Comparison of ENCODE assay signal across 22 cellular contexts in the genomic region with DNA sequence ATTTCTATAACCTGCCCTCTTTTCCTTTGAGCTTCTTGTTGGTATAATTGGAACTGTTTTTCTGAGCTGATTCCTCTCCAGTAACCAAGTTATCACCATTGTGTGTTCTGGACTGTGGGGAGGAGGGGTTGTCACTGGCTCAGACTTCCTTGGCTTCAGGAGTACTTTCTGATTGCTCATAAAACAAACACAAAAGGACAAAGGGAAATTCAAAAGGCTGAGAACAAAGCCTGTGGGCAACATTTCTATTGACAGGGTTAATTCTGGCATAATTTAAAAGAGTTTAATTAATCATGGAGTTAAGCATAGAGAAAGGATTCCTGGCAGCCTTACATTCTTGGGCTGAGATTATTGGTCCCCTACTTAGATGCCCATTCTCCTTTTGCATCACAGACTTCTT.
A peak's percentile ranks its signal among the peaks of the same experiment; 100 is the strongest.
DNase-seq lines count a peak whose midpoint lies in the region; FAIRE-seq and TF ChIP-seq lines count a peak whose summit lies in the region.
"Had no signal": no experiment of that assay in that cellular context is flagged by ENCODE, and none has a peak within 500 bp of the region (broad histone marks: within the 10 kb centered on the region; RNA-seq: fewer than 3 reads in every experiment).

No MANE protein-coding gene starts in this region.

- no peak for TF ChIP-seq CTCF in bronchial epithelial cell (IDR thresholded peaks at IDR 0.05; ENCODE audit: insufficient read depth, low read length, severe bottlenecking)

- no peak overlapping the region for H3K4me3 ChIP-seq in bronchial epithelial cell (ENCODE audit: low read depth, low read length)
- H3K4me3 ChIP-seq: BLaER1 treated with 17β-estradiol and CSF1 and Interleukin-3, amounts not matched to agents 10 nM and 100 nM; thoracic aorta had no signal

- no peaks in the 10 kb centered on the region for H3K27me3 ChIP-seq in bronchial epithelial cell (ENCODE audit: control insufficient read depth, insufficient read depth, low read length)
- H3K27me3 ChIP-seq: BLaER1 treated with 17β-estradiol and CSF1 and Interleukin-3, amounts not matched to agents 10 nM and 100 nM had no signal

- DNase-seq in A172 (ENCODE audit: low spot score) (peak; percentile 5), LHCN-M2 (ENCODE audit: low read depth) (peak; percentile 43), bronchial epithelial cell (ENCODE audit: low read depth) (peak; percentile 82), lung microvascular endothelial cell (ENCODE audit: low read depth in 2 of 2) (peak; percentile 16 to 18), mucosa of gallbladder (ENCODE audit: low spot score) (no peak), epidermal melanocyte (ENCODE audit: insufficient read length, low spot score) (no peak), NK-92 (lab: John Stamatoyannopoulos, UW; ENCODE audit: unreplicated experiment) (no peak)
- no peak for DNase-seq in activated CD4-positive, alpha-beta T cell treated with anti-CD3 and anti-CD28 coated beads, Interleukin-2, amount 50 U/mL, for 48 hours
- DNase-seq: activated B cell treated with CpG ODN at 0.5 μM for 24 hours; activated CD8-positive, alpha-beta T cell treated with anti-CD3 and anti-CD28 coated beads, Interleukin-2, amount 10 ng/mL, durations not matched to agents 7 days and 5 days; activated naive CD4-positive, alpha-beta T cell treated with Interleukin-2 at 50 U/mL for 16 hours; activated T-cell treated with anti-CD3 and anti-CD28 coated beads, Interleukin-2, amount 50 U/mL, for 1 hour; effector memory CD8-positive, alpha-beta T cell; GDM1; NCI-H187; NCI-H446; occipital lobe; RPMI8226; stimulated activated naive CD4-positive, alpha-beta T cell had no signal

- no peaks in the 10 kb centered on the region for H3K36me3 ChIP-seq in bronchial epithelial cell (ENCODE audit: control insufficient read depth, insufficient read depth, low read length)
- H3K36me3 ChIP-seq: BLaER1 treated with 17β-estradiol and CSF1 and Interleukin-3, amounts not matched to agents 10 nM and 100 nM; thoracic aorta had no signal

- FAIRE-seq in bronchial epithelial cell (lab: Jason Lieb, UNC), result no peak
- FAIRE-seq: islet of Langerhans had no signal

Comparison
In these comparisons a context has a peak if more than half of its experiments do, and no peak if none do; other contexts are left out.
1. DNase-seq: peak in A172 (single experiment), LHCN-M2 (single experiment), bronchial epithelial cell (single experiment) and lung microvascular endothelial cell (2 of 2); none in activated CD4-positive, alpha-beta T cell treated with anti-CD3 and anti-CD28 coated beads, Interleukin-2, amount 50 U/mL, for 48 hours (0 of 2), mucosa of gallbladder (single experiment), epidermal melanocyte (single experiment) and NK-92 (single experiment).